In genomic region chr16:28597692-28598261, GRCh38 we compare ENCODE assay signal across 2 cellular contexts.
TF ChIP-seq lines count a peak whose summit lies in the region.

No MANE protein-coding gene starts in this region.

TF ChIP-seq in Ishikawa, 13 proteins besides CTCF, POLR2A, EP300 and RAD21:
- TF ChIP-seq TAF1 (IDR thresholded peaks at IDR 0.05; ENCODE audit: low read depth) (no peak), FOXM1 (IDR thresholded peaks at IDR 0.05; ENCODE audit: borderline replicate concordance, low read depth) (no peak), ZBTB7A (IDR thresholded peaks at IDR 0.05; ENCODE audit: low read depth) (no peak), NFIC (IDR thresholded peaks at IDR 0.05) (no peak), YY1 (IDR thresholded peaks at IDR 0.05; ENCODE audit: low read depth) (no peak)
- TF ChIP-seq, protein P1, sequence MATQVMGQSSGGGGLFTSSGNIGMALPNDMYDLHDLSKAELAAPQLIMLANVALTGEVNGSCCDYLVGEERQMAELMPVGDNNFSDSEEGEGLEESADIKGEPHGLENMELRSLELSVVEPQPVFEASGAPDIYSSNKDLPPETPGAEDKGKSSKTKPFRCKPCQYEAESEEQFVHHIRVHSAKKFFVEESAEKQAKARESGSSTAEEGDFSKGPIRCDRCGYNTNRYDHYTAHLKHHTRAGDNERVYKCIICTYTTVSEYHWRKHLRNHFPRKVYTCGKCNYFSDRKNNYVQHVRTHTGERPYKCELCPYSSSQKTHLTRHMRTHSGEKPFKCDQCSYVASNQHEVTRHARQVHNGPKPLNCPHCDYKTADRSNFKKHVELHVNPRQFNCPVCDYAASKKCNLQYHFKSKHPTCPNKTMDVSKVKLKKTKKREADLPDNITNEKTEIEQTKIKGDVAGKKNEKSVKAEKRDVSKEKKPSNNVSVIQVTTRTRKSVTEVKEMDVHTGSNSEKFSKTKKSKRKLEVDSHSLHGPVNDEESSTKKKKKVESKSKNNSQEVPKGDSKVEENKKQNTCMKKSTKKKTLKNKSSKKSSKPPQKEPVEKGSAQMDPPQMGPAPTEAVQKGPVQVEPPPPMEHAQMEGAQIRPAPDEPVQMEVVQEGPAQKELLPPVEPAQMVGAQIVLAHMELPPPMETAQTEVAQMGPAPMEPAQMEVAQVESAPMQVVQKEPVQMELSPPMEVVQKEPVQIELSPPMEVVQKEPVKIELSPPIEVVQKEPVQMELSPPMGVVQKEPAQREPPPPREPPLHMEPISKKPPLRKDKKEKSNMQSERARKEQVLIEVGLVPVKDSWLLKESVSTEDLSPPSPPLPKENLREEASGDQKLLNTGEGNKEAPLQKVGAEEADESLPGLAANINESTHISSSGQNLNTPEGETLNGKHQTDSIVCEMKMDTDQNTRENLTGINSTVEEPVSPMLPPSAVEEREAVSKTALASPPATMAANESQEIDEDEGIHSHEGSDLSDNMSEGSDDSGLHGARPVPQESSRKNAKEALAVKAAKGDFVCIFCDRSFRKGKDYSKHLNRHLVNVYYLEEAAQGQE (IDR thresholded peaks at IDR 0.05; ENCODE audit: low read depth): no peak

TF ChIP-seq in HepG2, 621 proteins besides CTCF, POLR2A, EP300 and RAD21 (continues in another document):
- TF ChIP-seq ZIK1 (CRISPR knock-in tag; IDR thresholded peaks at IDR 0.05; ENCODE audit: borderline replicate concordance, low read depth): no peak
- TF ChIP-seq ZNF740 (CRISPR knock-in tag; IDR thresholded peaks at IDR 0.05): no peak
- TF ChIP-seq MXD1 (CRISPR knock-in tag; IDR thresholded peaks at IDR 0.05): no peak
- TF ChIP-seq, protein P2, sequence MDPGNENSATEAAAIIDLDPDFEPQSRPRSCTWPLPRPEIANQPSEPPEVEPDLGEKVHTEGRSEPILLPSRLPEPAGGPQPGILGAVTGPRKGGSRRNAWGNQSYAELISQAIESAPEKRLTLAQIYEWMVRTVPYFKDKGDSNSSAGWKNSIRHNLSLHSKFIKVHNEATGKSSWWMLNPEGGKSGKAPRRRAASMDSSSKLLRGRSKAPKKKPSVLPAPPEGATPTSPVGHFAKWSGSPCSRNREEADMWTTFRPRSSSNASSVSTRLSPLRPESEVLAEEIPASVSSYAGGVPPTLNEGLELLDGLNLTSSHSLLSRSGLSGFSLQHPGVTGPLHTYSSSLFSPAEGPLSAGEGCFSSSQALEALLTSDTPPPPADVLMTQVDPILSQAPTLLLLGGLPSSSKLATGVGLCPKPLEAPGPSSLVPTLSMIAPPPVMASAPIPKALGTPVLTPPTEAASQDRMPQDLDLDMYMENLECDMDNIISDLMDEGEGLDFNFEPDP (CRISPR knock-in tag; conservative IDR thresholded peaks at IDR 0.05): no peak
- TF ChIP-seq ATAD3A (CRISPR knock-in tag; IDR thresholded peaks at IDR 0.05): no peak
- TF ChIP-seq KAT2B (IDR thresholded peaks at IDR 0.05; ENCODE audit: borderline replicate concordance, low read depth, low read length): no peak
- TF ChIP-seq KDM5B (CRISPR knock-in tag; IDR thresholded peaks at IDR 0.05; ENCODE audit: borderline replicate concordance): no peak
- TF ChIP-seq, protein P3, sequence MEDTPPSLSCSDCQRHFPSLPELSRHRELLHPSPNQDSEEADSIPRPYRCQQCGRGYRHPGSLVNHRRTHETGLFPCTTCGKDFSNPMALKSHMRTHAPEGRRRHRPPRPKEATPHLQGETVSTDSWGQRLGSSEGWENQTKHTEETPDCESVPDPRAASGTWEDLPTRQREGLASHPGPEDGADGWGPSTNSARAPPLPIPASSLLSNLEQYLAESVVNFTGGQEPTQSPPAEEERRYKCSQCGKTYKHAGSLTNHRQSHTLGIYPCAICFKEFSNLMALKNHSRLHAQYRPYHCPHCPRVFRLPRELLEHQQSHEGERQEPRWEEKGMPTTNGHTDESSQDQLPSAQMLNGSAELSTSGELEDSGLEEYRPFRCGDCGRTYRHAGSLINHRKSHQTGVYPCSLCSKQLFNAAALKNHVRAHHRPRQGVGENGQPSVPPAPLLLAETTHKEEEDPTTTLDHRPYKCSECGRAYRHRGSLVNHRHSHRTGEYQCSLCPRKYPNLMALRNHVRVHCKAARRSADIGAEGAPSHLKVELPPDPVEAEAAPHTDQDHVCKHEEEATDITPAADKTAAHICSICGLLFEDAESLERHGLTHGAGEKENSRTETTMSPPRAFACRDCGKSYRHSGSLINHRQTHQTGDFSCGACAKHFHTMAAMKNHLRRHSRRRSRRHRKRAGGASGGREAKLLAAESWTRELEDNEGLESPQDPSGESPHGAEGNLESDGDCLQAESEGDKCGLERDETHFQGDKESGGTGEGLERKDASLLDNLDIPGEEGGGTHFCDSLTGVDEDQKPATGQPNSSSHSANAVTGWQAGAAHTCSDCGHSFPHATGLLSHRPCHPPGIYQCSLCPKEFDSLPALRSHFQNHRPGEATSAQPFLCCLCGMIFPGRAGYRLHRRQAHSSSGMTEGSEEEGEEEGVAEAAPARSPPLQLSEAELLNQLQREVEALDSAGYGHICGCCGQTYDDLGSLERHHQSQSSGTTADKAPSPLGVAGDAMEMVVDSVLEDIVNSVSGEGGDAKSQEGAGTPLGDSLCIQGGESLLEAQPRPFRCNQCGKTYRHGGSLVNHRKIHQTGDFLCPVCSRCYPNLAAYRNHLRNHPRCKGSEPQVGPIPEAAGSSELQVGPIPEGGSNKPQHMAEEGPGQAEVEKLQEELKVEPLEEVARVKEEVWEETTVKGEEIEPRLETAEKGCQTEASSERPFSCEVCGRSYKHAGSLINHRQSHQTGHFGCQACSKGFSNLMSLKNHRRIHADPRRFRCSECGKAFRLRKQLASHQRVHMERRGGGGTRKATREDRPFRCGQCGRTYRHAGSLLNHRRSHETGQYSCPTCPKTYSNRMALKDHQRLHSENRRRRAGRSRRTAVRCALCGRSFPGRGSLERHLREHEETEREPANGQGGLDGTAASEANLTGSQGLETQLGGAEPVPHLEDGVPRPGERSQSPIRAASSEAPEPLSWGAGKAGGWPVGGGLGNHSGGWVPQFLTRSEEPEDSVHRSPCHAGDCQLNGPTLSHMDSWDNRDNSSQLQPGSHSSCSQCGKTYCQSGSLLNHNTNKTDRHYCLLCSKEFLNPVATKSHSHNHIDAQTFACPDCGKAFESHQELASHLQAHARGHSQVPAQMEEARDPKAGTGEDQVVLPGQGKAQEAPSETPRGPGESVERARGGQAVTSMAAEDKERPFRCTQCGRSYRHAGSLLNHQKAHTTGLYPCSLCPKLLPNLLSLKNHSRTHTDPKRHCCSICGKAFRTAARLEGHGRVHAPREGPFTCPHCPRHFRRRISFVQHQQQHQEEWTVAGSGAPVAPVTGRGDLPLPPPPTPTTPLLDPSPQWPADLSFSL (CRISPR knock-in tag; IDR thresholded peaks at IDR 0.05): no peak
- no peak for TF ChIP-seq TCF7L2 (IDR thresholded peaks at IDR 0.05; ENCODE audit: low read depth, low read length)
- TF ChIP-seq ZNF557 (CRISPR knock-in tag; IDR thresholded peaks at IDR 0.05): no peak
- no peak for TF ChIP-seq FOXP1 (IDR thresholded peaks at IDR 0.05)
- peak; percentile 58 for TF ChIP-seq FOXP1 (CRISPR knock-in tag; IDR thresholded peaks at IDR 0.05)
- TF ChIP-seq ZMAT3 (CRISPR knock-in tag; conservative IDR thresholded peaks at IDR 0.05): no peak
- TF ChIP-seq REL (CRISPR knock-in tag; conservative IDR thresholded peaks at IDR 0.05): no peak
- no peak for TF ChIP-seq FOSL1 (CRISPR knock-in tag; IDR thresholded peaks at IDR 0.05; ENCODE audit: borderline replicate concordance)
- TF ChIP-seq HMGXB4 (CRISPR knock-in tag; IDR thresholded peaks at IDR 0.05; ENCODE audit: borderline replicate concordance in 1 of 2, low read depth in 1 of 2): 0 out of 4 replicates have a peak, but pooled peaks have one; percentile 12 to 35
- TF ChIP-seq NAIF1 (CRISPR knock-in tag; IDR thresholded peaks at IDR 0.05; ENCODE audit: borderline replicate concordance): no peak
- peak; percentile 5; the same call in 1 of the 2 replicates for TF ChIP-seq SPEN (CRISPR knock-in tag; IDR thresholded peaks at IDR 0.05; ENCODE audit: low read depth)
- no peak for TF ChIP-seq ZNF761 (CRISPR knock-in tag; conservative IDR thresholded peaks at IDR 0.05)
- TF ChIP-seq KLF6 (CRISPR knock-in tag; IDR thresholded peaks at IDR 0.05): no peak
- TF ChIP-seq FOXM1 (CRISPR knock-in tag; IDR thresholded peaks at IDR 0.05): no peak
- TF ChIP-seq, protein P4, sequence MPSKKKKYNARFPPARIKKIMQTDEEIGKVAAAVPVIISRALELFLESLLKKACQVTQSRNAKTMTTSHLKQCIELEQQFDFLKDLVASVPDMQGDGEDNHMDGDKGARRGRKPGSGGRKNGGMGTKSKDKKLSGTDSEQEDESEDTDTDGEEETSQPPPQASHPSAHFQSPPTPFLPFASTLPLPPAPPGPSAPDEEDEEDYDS (CRISPR knock-in tag; IDR thresholded peaks at IDR 0.05): peak; percentile 36; the same call in 1 of the 2 replicates
- no peak for TF ChIP-seq NFIC (IDR thresholded peaks at IDR 0.05; ENCODE audit: low read length)
- TF ChIP-seq ZNF563 (CRISPR knock-in tag; IDR thresholded peaks at IDR 0.05): no peak
- no peak for TF ChIP-seq KLF13 (CRISPR knock-in tag; IDR thresholded peaks at IDR 0.05)
- TF ChIP-seq NFRKB (IDR thresholded peaks at IDR 0.05): no peak
- TF ChIP-seq ZBTB10 (CRISPR knock-in tag; IDR thresholded peaks at IDR 0.05; ENCODE audit: borderline replicate concordance): no peak
- TF ChIP-seq HNRNPUL1 (IDR thresholded peaks at IDR 0.05; ENCODE audit: low read depth, low read length): no peak
- no peak for TF ChIP-seq NFKBIZ (CRISPR knock-in tag; IDR thresholded peaks at IDR 0.05)
- peak; percentile 43; the same call in 1 of the 2 replicates for TF ChIP-seq POLR2AphosphoS5 (IDR thresholded peaks at IDR 0.05; ENCODE audit: low read depth, low read length)
- 0 out of 2 replicates have a peak, but pooled peaks have one; percentile 55 for TF ChIP-seq CC2D1A (CRISPR knock-in tag; IDR thresholded peaks at IDR 0.05)
- 0 out of 2 replicates have a peak, but pooled peaks have one; percentile 1 for TF ChIP-seq KAT8 (CRISPR knock-in tag; IDR thresholded peaks at IDR 0.05)
- TF ChIP-seq BATF2 (CRISPR knock-in tag; IDR thresholded peaks at IDR 0.05): no peak
- TF ChIP-seq RFX5 (IDR thresholded peaks at IDR 0.05; ENCODE audit: low read depth, low read length): no peak
- TF ChIP-seq, protein P5, sequence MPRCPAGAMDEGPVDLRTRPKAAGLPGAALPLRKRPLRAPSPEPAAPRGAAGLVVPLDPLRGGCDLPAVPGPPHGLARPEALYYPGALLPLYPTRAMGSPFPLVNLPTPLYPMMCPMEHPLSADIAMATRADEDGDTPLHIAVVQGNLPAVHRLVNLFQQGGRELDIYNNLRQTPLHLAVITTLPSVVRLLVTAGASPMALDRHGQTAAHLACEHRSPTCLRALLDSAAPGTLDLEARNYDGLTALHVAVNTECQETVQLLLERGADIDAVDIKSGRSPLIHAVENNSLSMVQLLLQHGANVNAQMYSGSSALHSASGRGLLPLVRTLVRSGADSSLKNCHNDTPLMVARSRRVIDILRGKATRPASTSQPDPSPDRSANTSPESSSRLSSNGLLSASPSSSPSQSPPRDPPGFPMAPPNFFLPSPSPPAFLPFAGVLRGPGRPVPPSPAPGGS (CRISPR knock-in tag; IDR thresholded peaks at IDR 0.05): no peak
- no peak for TF ChIP-seq GFI1 (CRISPR knock-in tag; IDR thresholded peaks at IDR 0.05; ENCODE audit: borderline replicate concordance)
- TF ChIP-seq NCOA2 (CRISPR knock-in tag; IDR thresholded peaks at IDR 0.05): no peak
- no peak for TF ChIP-seq EHMT2 (IDR thresholded peaks at IDR 0.05; ENCODE audit: borderline replicate concordance, low read depth, low read length)
- no peak for TF ChIP-seq SAFB2 (CRISPR knock-in tag; IDR thresholded peaks at IDR 0.05; ENCODE audit: borderline replicate concordance, low read depth)
- TF ChIP-seq U2AF2 (IDR thresholded peaks at IDR 0.05; ENCODE audit: low read depth, low read length): no peak
- no peak for TF ChIP-seq NKX3-1 (CRISPR knock-in tag; IDR thresholded peaks at IDR 0.05)
- no peak; the same call in 1 of the 2 replicates for TF ChIP-seq KDM6A (CRISPR knock-in tag; IDR thresholded peaks at IDR 0.05; ENCODE audit: low read depth)
